In the genomic region with DNA sequence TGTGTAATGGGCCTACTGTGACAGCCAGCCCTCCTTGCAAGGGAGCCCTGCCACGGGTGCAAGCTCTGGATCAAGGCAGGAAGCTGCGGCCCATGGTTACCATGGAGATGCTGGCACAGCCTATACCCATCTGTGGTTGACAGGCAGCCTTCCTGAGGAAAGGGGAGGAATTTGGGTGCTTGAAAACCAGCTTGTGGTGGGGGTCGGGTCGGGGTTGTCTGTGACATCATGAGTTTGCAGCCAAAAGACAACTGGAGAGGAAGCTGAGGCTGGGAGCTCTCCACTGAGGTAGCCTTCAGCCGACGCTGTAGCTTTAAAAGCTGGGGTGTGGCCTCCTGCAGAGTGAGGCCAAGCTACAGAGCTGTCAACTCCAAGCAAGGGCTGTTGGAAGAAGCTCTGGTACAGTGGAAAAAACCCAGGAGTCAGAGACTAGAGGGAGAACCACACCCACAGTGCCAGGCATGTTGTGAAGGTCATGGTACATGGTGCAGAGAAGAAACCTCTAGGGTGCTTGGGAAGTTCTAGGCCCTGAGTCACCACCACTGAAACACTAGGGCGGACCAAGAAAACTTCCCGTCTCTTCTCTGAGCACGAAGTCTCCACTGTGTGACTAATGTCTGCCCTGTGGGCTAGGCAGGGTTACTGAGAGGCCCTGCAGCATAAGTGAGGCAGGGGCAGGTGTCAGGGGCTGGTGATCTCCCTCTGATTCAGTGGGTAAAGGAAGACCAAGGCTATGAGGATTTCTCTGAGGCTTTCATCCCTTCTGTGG, we compare ENCODE assay signal across 9 cellular contexts. TPM values are rescaled to one million over a fixed set of nuclear protein-coding genes. Genes with fewer than 3 reads are reported as not detected.
DNase-seq lines count a peak whose midpoint lies in the region; ATAC-seq and TF ChIP-seq lines count a peak whose summit lies in the region.
"Had no signal": no experiment of that assay in that cellular context is flagged by ENCODE, and none has a peak within 500 bp of the region (broad histone marks: within the 10 kb centered on the region; RNA-seq: fewer than 3 reads in every experiment).

No MANE protein-coding gene starts in this region.

- peak overlapping the region; percentile 98 for H3K27ac Mint-ChIP-seq in CD8-positive, alpha-beta T cell
- H3K27ac Mint-ChIP-seq in activated naive CD8-positive, alpha-beta T cell: peak overlapping the region; percentile 98

- peaks cover 30% of the 10 kb centered on the region for H3K4me1 ChIP-seq in CD8-positive, alpha-beta T cell (ENCODE audit: insufficient read depth, low read length)

- in situ Hi-C loops in SK-MEL-5 (cut with HindIII; ENCODE audit: low pct_unique_long_range_greater_than_20kb, low sequenced_read_pairs): no loop called here

- H3K9me3 ChIP-seq in CD8-positive, alpha-beta T cell (ENCODE audit: low read length): no peaks in the 10 kb centered on the region

- peaks cover 30% of the 10 kb centered on the region for H3K4me1 Mint-ChIP-seq in CD8-positive, alpha-beta T cell (ENCODE audit: low read depth)
- H3K4me1 Mint-ChIP-seq in activated naive CD8-positive, alpha-beta T cell (ENCODE audit: low read depth): peaks cover 35% of the 10 kb centered on the region

- no peak for TF ChIP-seq CTCF in CD8-positive, alpha-beta T cell (IDR thresholded peaks at IDR 0.05)

- no peaks in the 10 kb centered on the region for H3K9me3 Mint-ChIP-seq in CD8-positive, alpha-beta T cell
- H3K9me3 Mint-ChIP-seq in activated naive CD8-positive, alpha-beta T cell (ENCODE audit: low read depth): no peaks in the 10 kb centered on the region

- ATAC-seq in CD8-positive, alpha-beta T cell: peak; percentile 86
- ATAC-seq in GM19328 (IDR thresholded peaks at IDR 0.05; ENCODE audit: unreplicated experiment): peak; percentile 63
- ATAC-seq in HG03432 (IDR thresholded peaks at IDR 0.05; ENCODE audit: unreplicated experiment): peak; percentile 90
- peak; percentile 95 for ATAC-seq in Right ventricle myocardium superior (ENCODE audit: poor library complexity)

- no peaks in the 10 kb centered on the region for H3K27me3 Mint-ChIP-seq in CD8-positive, alpha-beta T cell (ENCODE audit: low read depth)
- no peaks in the 10 kb centered on the region for H3K27me3 Mint-ChIP-seq in activated naive CD8-positive, alpha-beta T cell

- H3K27ac ChIP-seq in CD8-positive, alpha-beta T cell (ENCODE audit: low read depth, low read length): peak overlapping the region; percentile 55

- CTCF ChIA-PET in CD8-positive, alpha-beta T cell (lab: Charles Lee): interaction anchor here (0.7 to 1.0 kb wide), 2 partner anchors 9 to 20 kb away, joined by 3 read pairs; no protein-coding TSS in a partner anchor

- intact Hi-C loops in CD8-positive, alpha-beta T cell (cut with DNase I, micrococcal nuclease): loop anchor here (1.0 to 5.0 kb wide), 2 partner anchors 11 to 339 kb away; a partner anchor contains a TSS
- intact Hi-C loops in Right ventricle myocardium superior (cut with DNase I): no loop called here

- H3K4me3 Mint-ChIP-seq in CD8-positive, alpha-beta T cell: peak overlapping the region; percentile 67
- peak overlapping the region; percentile 75 for H3K4me3 Mint-ChIP-seq in activated naive CD8-positive, alpha-beta T cell

- POLR2A ChIA-PET in CD8-positive, alpha-beta T cell (lab: Charles Lee): interaction anchor here (0.6 to 5.5 kb wide), 6 partner anchors 9 to 338 kb away, joined by 3 to 86 read pairs (median 4); a partner anchor contains a TSS

- no peaks in the 10 kb centered on the region for H3K27me3 ChIP-seq in CD8-positive, alpha-beta T cell (ENCODE audit: insufficient read depth, low read length)

- H3K36me3 Mint-ChIP-seq in CD8-positive, alpha-beta T cell: no peaks in the 10 kb centered on the region
- H3K36me3 Mint-ChIP-seq in activated naive CD8-positive, alpha-beta T cell: no peaks in the 10 kb centered on the region

- no peaks in the 10 kb centered on the region for H3K36me3 ChIP-seq in CD8-positive, alpha-beta T cell (ENCODE audit: insufficient read depth, low read length)

- peak overlapping the region; percentile 29 for H3K4me3 ChIP-seq in CD8-positive, alpha-beta T cell (ENCODE audit: low read depth, low read length)

- peak; percentile 20 to 71 (median 58) for DNase-seq in CD8-positive, alpha-beta T cell
- DNase-seq in SK-MEL-5 (ENCODE audit: low read depth, low spot score) (peak; percentile 37), Right ventricle myocardium superior (peak; percentile 81), pulmonary artery endothelial cell (ENCODE audit: low read depth, low spot score) (peak; percentile 26), NCI-H187 (lab: John Stamatoyannopoulos, UW) (no peak)

RNA-seq across cellular contexts. Expression of a gene that starts 10.8 kb away (rescaled TPM):
- 100 to 1,000 TPM; 356 to 366 TPM for total RNA-seq in CD8-positive, alpha-beta T cell
- 1,308 and 1,481 TPM in 2 replicates for total RNA-seq in SK-MEL-5 (2014; rRNA removed; shearing (Covaris generic))
- 1,753 and 1,769 TPM in 2 replicates for polyA plus RNA-seq in SK-MEL-5 (2015; cell fraction: cytosol; rRNA removed)
- polyA plus RNA-seq in SK-MEL-5 (2015; cell fraction: nucleus; rRNA removed): 769 and 822 TPM in 2 replicates
- total RNA-seq in Right ventricle myocardium superior: 302 TPM
- 695 and 699 TPM in 2 replicates for total RNA-seq in pulmonary artery endothelial cell

RNA-seq across cellular contexts. Expression of a gene that starts 28.5 kb away (rescaled TPM):
- not detected for total RNA-seq in CD8-positive, alpha-beta T cell
- total RNA-seq in SK-MEL-5 (2014; rRNA removed; shearing (Covaris generic)): not detected in 2 replicates
- not detected in 2 replicates for polyA plus RNA-seq in SK-MEL-5 (2015; cell fraction: cytosol; rRNA removed)
- not detected in 2 replicates for polyA plus RNA-seq in SK-MEL-5 (2015; cell fraction: nucleus; rRNA removed)
- total RNA-seq in Right ventricle myocardium superior (not detected), pulmonary artery endothelial cell (not detected in 2 replicates)
- total RNA-seq: frontal cortex had no signal

Comparison
In these comparisons a context has a peak if more than half of its experiments do, and no peak if none do; other contexts are left out.
1. DNase-seq: peak in CD8-positive, alpha-beta T cell (7 of 7), SK-MEL-5 (single experiment), Right ventricle myocardium superior (single experiment) and pulmonary artery endothelial cell (single experiment); none in NCI-H187 (0 of 2).
2. Peak in every context shown above with its lines, with median percentiles within 50 percentile points of each other: ATAC-seq.